11 cellular contexts compared by ENCODE assay signal in the genomic region with DNA sequence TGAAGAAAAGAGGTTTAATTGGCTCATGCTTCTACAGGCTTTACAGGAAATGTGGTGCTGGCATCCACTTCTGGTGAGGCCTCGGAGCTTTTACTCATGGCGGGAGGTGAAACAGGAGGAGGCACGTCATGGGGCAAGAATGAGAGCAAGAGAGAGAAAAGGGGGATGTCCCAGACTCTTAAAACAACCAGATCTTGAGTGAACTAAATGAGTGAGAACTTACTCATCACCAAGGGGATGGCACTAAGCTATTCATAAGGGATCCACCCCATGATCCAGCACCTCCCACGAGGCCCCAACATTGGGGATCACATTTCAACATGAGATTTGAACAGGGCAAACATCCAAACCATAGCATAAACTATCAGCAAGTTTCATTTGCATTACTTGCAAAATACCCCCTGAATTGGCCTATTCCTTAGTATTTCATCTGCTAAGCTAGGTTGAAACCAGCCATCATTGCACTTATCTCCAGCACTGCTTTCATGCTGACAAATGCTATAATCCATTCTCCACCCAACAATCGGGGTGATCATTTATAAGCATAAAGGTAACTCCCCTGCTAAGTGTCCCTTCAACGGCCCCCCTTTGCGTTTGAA.
DNase-seq lines count a peak whose midpoint lies in the region; ATAC-seq and TF ChIP-seq lines count a peak whose summit lies in the region.
"Had no signal": no experiment of that assay in that cellular context is flagged by ENCODE, and none has a peak within 500 bp of the region (broad histone marks: within the 10 kb centered on the region; RNA-seq: fewer than 3 reads in every experiment).

No MANE protein-coding gene starts in this region.

- DNase-seq in AG20443 (ENCODE audit: low spot score), result peak; percentile 77
- peak; percentile 67 for DNase-seq in HFF-Myc (ENCODE audit: extremely low read depth, low read depth)
- DNase-seq in amniotic stem cell (lab: John Stamatoyannopoulos, UW), result peak; percentile 86
- DNase-seq in neural crest cell (ENCODE audit: low read depth, low spot score), result no peak
- no peak for DNase-seq in GDM1 (lab: John Stamatoyannopoulos, UW)
- DNase-seq in activated CD4-positive, CD25-positive, alpha-beta regulatory T cell treated with anti-CD3 and anti-CD28 coated beads, Interleukin-2, amount 50 U/mL, for 72 hours, result no peak
- no peak for DNase-seq in NCI-H748 treated with DMSO at 0.1 percent for 48 hours (lab: John Stamatoyannopoulos, UW)
- DNase-seq: Kasumi-1 had no signal

- no peaks in the 10 kb centered on the region for H3K27me3 Mint-ChIP-seq in neural crest cell (ENCODE audit: low read depth)

- TF ChIP-seq CTCF in HFF-Myc (IDR thresholded peaks at IDR 0.05; ENCODE audit: low read depth, low read length, missing control alignments) (no peak), neural crest cell (conservative IDR thresholded peaks at IDR 0.05) (no peak)

- no peak for ATAC-seq in GM21360 (IDR thresholded peaks at IDR 0.05; ENCODE audit: unreplicated experiment)

- no peak overlapping the region for H3K4me3 Mint-ChIP-seq in neural crest cell
- H3K4me3 Mint-ChIP-seq: activated naive CD4-positive, alpha-beta T cell treated with anti-CD3 and anti-CD28 coated beads, Interleukin-2, amount 50 U/mL, for 24 hours; stimulated activated naive CD8-positive, alpha-beta T cell treated with anti-CD3 and anti-CD28 coated beads, Interleukin-15, Interleukin-2, amounts not matched to agents 100 ng/mL and 50 ng/mL, for 24 hours had no signal

- no peaks in the 10 kb centered on the region for H3K4me1 Mint-ChIP-seq in neural crest cell
- H3K4me1 Mint-ChIP-seq: activated naive CD4-positive, alpha-beta T cell treated with anti-CD3 and anti-CD28 coated beads, Interleukin-2, amount 50 U/mL, for 24 hours had no signal

- H3K36me3 Mint-ChIP-seq in neural crest cell (ENCODE audit: low read depth), result no peaks in the 10 kb centered on the region
- H3K36me3 Mint-ChIP-seq: activated naive CD4-positive, alpha-beta T cell treated with anti-CD3 and anti-CD28 coated beads, Interleukin-2, amount 50 U/mL, for 24 hours had no signal

- H3K27ac Mint-ChIP-seq in neural crest cell (ENCODE audit: unreplicated experiment), result peak overlapping the region; percentile 86
- H3K27ac Mint-ChIP-seq: activated naive CD4-positive, alpha-beta T cell treated with anti-CD3 and anti-CD28 coated beads, Interleukin-2, amount 50 U/mL, for 24 hours; stimulated activated naive CD8-positive, alpha-beta T cell treated with anti-CD3 and anti-CD28 coated beads, Interleukin-15, Interleukin-2, amounts not matched to agents 100 ng/mL and 50 ng/mL, for 24 hours had no signal

- no peaks in the 10 kb centered on the region for H3K9me3 Mint-ChIP-seq in neural crest cell
- H3K9me3 Mint-ChIP-seq: activated naive CD4-positive, alpha-beta T cell treated with anti-CD3 and anti-CD28 coated beads, Interleukin-2, amount 50 U/mL, for 24 hours; stimulated activated naive CD8-positive, alpha-beta T cell treated with anti-CD3 and anti-CD28 coated beads, Interleukin-15, Interleukin-2, amounts not matched to agents 100 ng/mL and 50 ng/mL, for 24 hours had no signal

- no peak overlapping the region for H3K4me3 ChIP-seq in HFF-Myc (replicated peaks; ENCODE audit: low read depth, low read length)

Comparison
In these comparisons a context has a peak if more than half of its experiments do, and no peak if none do; other contexts are left out.
1. DNase-seq: peak in AG20443 (single experiment), HFF-Myc (single experiment) and amniotic stem cell (single experiment); none in neural crest cell (single experiment), GDM1 (single experiment), activated CD4-positive, CD25-positive, alpha-beta regulatory T cell treated with anti-CD3 and anti-CD28 coated beads, Interleukin-2, amount 50 U/mL, for 72 hours (single experiment) and NCI-H748 treated with DMSO at 0.1 percent for 48 hours (single experiment).